16 cellular contexts compared by ENCODE assay signal in genomic region chr11:28542556-28542955, GRCh38.
"Had no signal": no experiment of that assay in that cellular context is flagged by ENCODE, and none has a peak within 500 bp of the region (broad histone marks: within the 10 kb centered on the region; RNA-seq: fewer than 3 reads in every experiment).

No MANE protein-coding gene starts in this region.

- H3K27ac ChIP-seq: epithelial cell of prostate, foreskin keratinocyte, hepatocyte, lower lobe of right lung, thoracic aorta had no signal

- H2AFZ ChIP-seq: hepatocyte had no signal

- H3K4me2 ChIP-seq: hepatocyte had no signal

- H3K9me3 ChIP-seq: lower lobe of right lung, thoracic aorta had no signal

- H3K4me1 ChIP-seq: foreskin keratinocyte, lower lobe of right lung had no signal

- H3K4me3 ChIP-seq: hepatocyte, lower lobe of right lung, thoracic aorta had no signal

- DNase-seq: activated B cell treated with CpG ODN at 0.5 μM for 24 hours; activated CD4-positive, alpha-beta T cell treated with anti-CD3 and anti-CD28 coated beads, Interleukin-2, amount 10 ng/mL, durations not matched to agents 24 days and 14 days; activated CD8-positive, alpha-beta T cell treated with anti-CD3 and anti-CD28 coated beads, Interleukin-2, amount 10 ng/mL, durations not matched to agents 7 days and 5 days; activated naive CD4-positive, alpha-beta T cell treated with Interleukin-2 at 50 U/mL for 16 hours; activated T-cell treated with anti-CD3 and anti-CD28 coated beads, Interleukin-2, amount 50 U/mL, for 24 hours; caudate nucleus; foreskin keratinocyte; left colon; lower lobe of right lung; natural killer cell; occipital lobe; posterior cingulate gyrus; stimulated activated naive B cell treated with anti-CD40 and anti-IgM and Interleukin-4, amounts not matched to agents 10 μg/mL and 1 μg/mL and 100 μg/mL, for 72 hours had no signal

- H3K27me3 ChIP-seq: foreskin keratinocyte, hepatocyte had no signal

- H3K36me3 ChIP-seq: lower lobe of right lung, thoracic aorta had no signal

- ATAC-seq: activated CD8-positive, alpha-beta T cell treated with anti-CD3 and anti-CD28 coated beads, Interleukin-2, amount 10 ng/mL, durations not matched to agents 7 days and 5 days; foreskin keratinocyte; left colon; lower lobe of right lung; natural killer cell; stimulated activated naive B cell treated with anti-CD40 and anti-IgM and Interleukin-4, amounts not matched to agents 10 μg/mL and 1 μg/mL and 100 μg/mL, for 72 hours had no signal
